ENCODE assay signal across 22 cellular contexts in the genomic region with DNA sequence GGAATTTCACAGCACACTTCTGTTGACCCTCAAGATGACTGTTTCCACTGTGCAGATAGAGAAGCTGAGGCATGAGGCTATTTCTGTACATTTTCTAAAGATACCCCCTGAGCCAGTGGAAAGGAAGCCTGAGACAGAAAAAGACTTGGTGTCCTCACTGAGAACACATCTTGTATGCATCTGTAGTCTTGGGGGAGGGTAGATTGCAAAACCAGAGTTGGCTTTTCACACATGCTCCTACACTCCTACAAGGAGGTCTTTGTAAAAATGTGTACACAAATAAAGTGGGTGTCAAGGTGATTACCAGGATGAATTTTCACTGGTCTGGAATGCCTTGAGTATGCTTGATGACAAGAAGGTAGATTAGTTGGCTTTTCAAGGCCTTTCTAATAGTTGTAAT.
A peak's percentile ranks its signal among the peaks of the same experiment; 100 is the strongest.
DNase-seq lines count a peak whose midpoint lies in the region; ATAC-seq, FAIRE-seq and TF ChIP-seq lines count a peak whose summit lies in the region.
"Had no signal": no experiment of that assay in that cellular context is flagged by ENCODE, and none has a peak within 500 bp of the region (broad histone marks: within the 10 kb centered on the region; RNA-seq: fewer than 3 reads in every experiment).

No MANE protein-coding gene starts in this region.

- no peaks in the 10 kb centered on the region for H3K9me2 ChIP-seq in GM23338 (ENCODE audit: insufficient read depth)

- H3K79me2 ChIP-seq in GM23338 (replicated peaks; ENCODE audit: insufficient read depth) (peaks cover 32% of the 10 kb centered on the region), astrocyte (ENCODE audit: insufficient read depth, low read length) (peaks cover 23% of the 10 kb centered on the region)

- no peak for FAIRE-seq in astrocyte (lab: Jason Lieb, UNC)
- FAIRE-seq: colon had no signal

- H3K36me3 Mint-ChIP-seq in GM23338 (ENCODE audit: low read depth) = peaks cover 32% of the 10 kb centered on the region
- peaks cover 7% of the 10 kb centered on the region for H3K36me3 Mint-ChIP-seq in astrocyte (ENCODE audit: low read depth, unreplicated experiment)
- H3K36me3 Mint-ChIP-seq in endothelial cell (ENCODE audit: low read depth, unreplicated experiment) = peaks cover 10% of the 10 kb centered on the region
- H3K36me3 Mint-ChIP-seq: memory B cell had no signal

- peaks cover 6% of the 10 kb centered on the region for H3K27me3 Mint-ChIP-seq in GM23338 (ENCODE audit: insufficient read depth, low read depth, poor library complexity)
- H3K27me3 Mint-ChIP-seq in astrocyte (ENCODE audit: low read depth, unreplicated experiment) = no peaks in the 10 kb centered on the region
- peaks cover 3% of the 10 kb centered on the region for H3K27me3 Mint-ChIP-seq in endothelial cell (ENCODE audit: unreplicated experiment)
- H3K27me3 Mint-ChIP-seq: activated CD4-positive, alpha-beta memory T cell treated with anti-CD3 and anti-CD28 coated beads, Interleukin-2, amount 10 ng/mL, durations not matched to agents 7 days and 5 days; CD4-positive, alpha-beta T cell had no signal

- H3K27ac ChIP-seq in GM23338 (ENCODE audit: low read depth) (0 out of 2 replicates have a peak overlapping the region, but pooled peaks have one; percentile 47), astrocyte (ENCODE audit: low read depth, low read length) (no peak overlapping the region), lower lobe of right lung (no peak overlapping the region)
- H3K27ac ChIP-seq: prostate gland had no signal

- H3K4me3 Mint-ChIP-seq in GM23338 = no peak overlapping the region
- H3K4me3 Mint-ChIP-seq in astrocyte (ENCODE audit: unreplicated experiment) = no peak overlapping the region
- no peak overlapping the region for H3K4me3 Mint-ChIP-seq in endothelial cell (ENCODE audit: unreplicated experiment)
- H3K4me3 Mint-ChIP-seq: activated CD4-positive, alpha-beta memory T cell treated with anti-CD3 and anti-CD28 coated beads, Interleukin-2, amount 10 ng/mL, durations not matched to agents 7 days and 5 days; CD4-positive, alpha-beta T cell; endodermal cell; memory B cell; nephron progenitor cell had no signal

- H2AFZ ChIP-seq in GM23338 = no peak overlapping the region
- H2AFZ ChIP-seq in astrocyte (ENCODE audit: low read depth, low read length) = no peak overlapping the region

- no peaks in the 10 kb centered on the region; the same call in 1 of the 2 replicates for H3F3A ChIP-seq in GM23338 (replicated peaks; ENCODE audit: low read depth)

- intact Hi-C loops in lower lobe of right lung (cut with DNase I) = no loop called here

- H3K9me3 ChIP-seq in astrocyte (ENCODE audit: insufficient read depth, low read depth, low read length) (no peaks in the 10 kb centered on the region), lower lobe of right lung (no peaks in the 10 kb centered on the region)
- H3K9me3 ChIP-seq: prostate gland had no signal

- H3K27me3 ChIP-seq in GM23338 (ENCODE audit: insufficient read depth) (no peaks in the 10 kb centered on the region), astrocyte (ENCODE audit: insufficient read depth, low read length) (no peaks in the 10 kb centered on the region), lower lobe of right lung (ENCODE audit: low read depth) (no peaks in the 10 kb centered on the region)

- H4K20me1 ChIP-seq in GM23338 (replicated peaks; ENCODE audit: insufficient read depth) = peaks cover 6% of the 10 kb centered on the region; the same call in 1 of the 2 replicates
- H4K20me1 ChIP-seq in astrocyte (ENCODE audit: insufficient read depth, low read length) = no peaks in the 10 kb centered on the region

- H3K36me3 ChIP-seq in GM23338 (ENCODE audit: insufficient read depth) (no peaks in the 10 kb centered on the region), astrocyte (ENCODE audit: insufficient read depth, low read length) (peaks cover 2% of the 10 kb centered on the region), lower lobe of right lung (peaks cover 4% of the 10 kb centered on the region)
- H3K36me3 ChIP-seq: prostate gland had no signal

- no peak overlapping the region for H3K9ac ChIP-seq in astrocyte (ENCODE audit: low read length)

- no peak overlapping the region for H3K4me2 ChIP-seq in GM23338
- no peak overlapping the region for H3K4me2 ChIP-seq in astrocyte (ENCODE audit: low read length)

- H3K4me1 ChIP-seq in GM23338 (ENCODE audit: insufficient read depth) (peaks cover 17% of the 10 kb centered on the region), astrocyte (ENCODE audit: insufficient read depth, low read length) (peaks cover 25% of the 10 kb centered on the region), lower lobe of right lung (peaks cover 13% of the 10 kb centered on the region)
- H3K4me1 ChIP-seq: prostate gland had no signal

- TF ChIP-seq CTCF in AG10803 (conservative IDR thresholded peaks at IDR 0.05; ENCODE audit: low read length) (no peak), GM23338 (conservative IDR thresholded peaks at IDR 0.05; ENCODE audit: low read depth in 2 of 2) (no peak), astrocyte (IDR thresholded peaks at IDR 0.05; ENCODE audit: insufficient read depth, low read depth, low read length) (no peak), lower lobe of right lung (IDR thresholded peaks at IDR 0.05) (no peak), endothelial cell (IDR thresholded peaks at IDR 0.05; ENCODE audit: unreplicated experiment) (no peak)

- H3K4me1 Mint-ChIP-seq in GM23338 (peaks cover 44% of the 10 kb centered on the region), astrocyte (ENCODE audit: low read depth, unreplicated experiment) (peaks cover 58% of the 10 kb centered on the region), endothelial cell (ENCODE audit: unreplicated experiment) (peaks cover 26% of the 10 kb centered on the region)
- H3K4me1 Mint-ChIP-seq: memory B cell had no signal

- no peak overlapping the region for H3K27ac Mint-ChIP-seq in GM23338
- H3K27ac Mint-ChIP-seq in astrocyte (ENCODE audit: unreplicated experiment) = peak overlapping the region; percentile 44
- no peak overlapping the region for H3K27ac Mint-ChIP-seq in endothelial cell (ENCODE audit: unreplicated experiment)
- H3K27ac Mint-ChIP-seq: activated CD4-positive, alpha-beta memory T cell treated with anti-CD3 and anti-CD28 coated beads, Interleukin-2, amount 10 ng/mL, durations not matched to agents 7 days and 5 days; CD4-positive, alpha-beta T cell; endodermal cell; memory B cell; nephron progenitor cell had no signal

- no peak overlapping the region for H3K4me3 ChIP-seq in AG10803 (ENCODE audit: low read length)
- no peak overlapping the region for H3K4me3 ChIP-seq in GM23338
- no peak overlapping the region for H3K4me3 ChIP-seq in astrocyte (ENCODE audit: insufficient read depth, low read depth, low read length)
- H3K4me3 ChIP-seq in lower lobe of right lung = no peak overlapping the region
- H3K4me3 ChIP-seq: prostate gland had no signal

- ATAC-seq in GM23338 (no peak), lower lobe of right lung (peak; percentile 84 to 88)

- H3K9me3 Mint-ChIP-seq in GM23338 (no peaks in the 10 kb centered on the region), astrocyte (ENCODE audit: unreplicated experiment) (no peaks in the 10 kb centered on the region), endothelial cell (ENCODE audit: unreplicated experiment) (no peaks in the 10 kb centered on the region)
- H3K9me3 Mint-ChIP-seq: activated CD4-positive, alpha-beta memory T cell treated with anti-CD3 and anti-CD28 coated beads, Interleukin-2, amount 10 ng/mL, durations not matched to agents 7 days and 5 days; CD4-positive, alpha-beta T cell; endodermal cell; memory B cell; nephron progenitor cell had no signal

- DNase-seq in AG10803 (ENCODE audit: low read depth) (peak; percentile 81), GM23338 (ENCODE audit: low spot score) (no peak), astrocyte (ENCODE audit: low read depth) (peak; percentile 40), lower lobe of right lung (no peak), NCI-H1092 treated with DMSO at 0.1 percent for 48 hours (lab: John Stamatoyannopoulos, UW) (no peak), NCI-H2171 treated with DMSO at 0.1 percent for 48 hours (lab: John Stamatoyannopoulos, UW) (no peak), endothelial cell (ENCODE audit: low spot score) (no peak), NK-92 (lab: John Stamatoyannopoulos, UW; ENCODE audit: unreplicated experiment) (no peak)
- DNase-seq: activated CD4-positive, alpha-beta memory T cell treated with anti-CD3 and anti-CD28 coated beads, Interleukin-2, amount 10 ng/mL, durations not matched to agents 7 days and 5 days; activated CD4-positive, CD25-positive, alpha-beta regulatory T cell; activated naive CD4-positive, alpha-beta T cell treated with Interleukin-2 at 50 U/mL for 16 hours; activated T-cell treated with anti-CD3 and anti-CD28 coated beads, Interleukin-2, amount 50 U/mL, for 1 hour; aorta; CD4-positive, alpha-beta T cell; DND-41; endodermal cell; NCI-H2227 treated with DMSO at 0.1 percent for 48 hours; nephron progenitor cell; substantia nigra had no signal

TF ChIP-seq in GM23338, 12 proteins besides CTCF, POLR2A, EP300 and RAD21 (continues in another document):
- no peak for TF ChIP-seq CREB1 (CRISPR knock-in tag; IDR thresholded peaks at IDR 0.05; ENCODE audit: low read depth)

Comparison
In these comparisons a context has a peak if more than half of its experiments do, and no peak if none do; other contexts are left out.
1. DNase-seq: peak in AG10803 (single experiment) and astrocyte (single experiment); none in GM23338 (single experiment), lower lobe of right lung (single experiment), NCI-H1092 treated with DMSO at 0.1 percent for 48 hours (single experiment), NCI-H2171 treated with DMSO at 0.1 percent for 48 hours (single experiment), endothelial cell (single experiment) and NK-92 (single experiment).